ENCODE assay signal across 8 cellular contexts in the genomic region with DNA sequence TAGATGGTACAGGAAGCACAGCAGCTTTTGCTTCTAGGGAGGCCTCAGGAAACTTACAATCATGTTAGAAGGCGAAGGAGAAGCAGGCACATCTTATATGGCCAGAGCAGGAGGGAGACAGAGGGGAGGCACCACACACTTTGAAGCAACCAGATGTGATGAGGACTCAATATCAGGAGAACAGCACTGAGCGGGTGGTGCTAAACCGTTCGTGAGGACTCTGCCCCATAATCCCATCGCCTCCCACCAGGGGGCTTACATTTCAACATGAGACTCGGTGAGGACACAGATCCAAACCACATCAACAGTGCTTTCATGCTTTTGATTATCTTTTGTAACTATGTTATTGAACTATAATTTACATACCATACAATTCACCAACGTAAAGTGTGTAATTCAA. TPM values are rescaled to one million over a fixed set of nuclear protein-coding genes. Genes with fewer than 3 reads are reported as not detected.
DNase-seq lines count a peak whose midpoint lies in the region; ATAC-seq, FAIRE-seq and TF ChIP-seq lines count a peak whose summit lies in the region.

No MANE protein-coding gene starts in this region.

- H3K4me1 Mint-ChIP-seq in activated T-helper 17 cell treated with anti-CD3 and anti-CD28 coated beads, Interleukin-2, amount 50 U/mL, for 72 hours = peaks cover 4% of the 10 kb centered on the region

- H3K36me3 Mint-ChIP-seq in activated T-helper 17 cell treated with anti-CD3 and anti-CD28 coated beads, Interleukin-2, amount 50 U/mL, for 72 hours (ENCODE audit: low read depth) = peaks cover 69% of the 10 kb centered on the region

- ATAC-seq in A549 (peak; percentile 66 to 85; a peak in 5 of 6 replicates), HG03354 (IDR thresholded peaks at IDR 0.05; ENCODE audit: poor library complexity, severe bottlenecking, unreplicated experiment) (peak; percentile 51), GM21717 (IDR thresholded peaks at IDR 0.05; ENCODE audit: unreplicated experiment) (no peak), HG02884 (IDR thresholded peaks at IDR 0.05; ENCODE audit: unreplicated experiment) (no peak)
- ATAC-seq in activated T-helper 17 cell treated with anti-CD3 and anti-CD28 coated beads, Interleukin-2, amount 50 U/mL, for 72 hours (replicated peaks) = no peak

- no peak for TF ChIP-seq EP300 in A549 (IDR thresholded peaks at IDR 0.05)

- WGBS in A549 (ENCODE audit: missing lambda C conversion rate) = 69% methylated on average over 7 of the region's 7 CpGs

- no peak for TF ChIP-seq POLR2A in A549 (IDR thresholded peaks at IDR 0.05; ENCODE audit: low read length)

- no peak overlapping the region for H3K27ac Mint-ChIP-seq in activated T-helper 17 cell treated with anti-CD3 and anti-CD28 coated beads, Interleukin-2, amount 50 U/mL, for 72 hours

- no peak overlapping the region for H3K4me3 ChIP-seq in A549

- no peak for TF ChIP-seq CTCF in A549 (IDR thresholded peaks at IDR 0.05)

- no peaks in the 10 kb centered on the region for H3K4me1 ChIP-seq in A549

- H3K9me3 Mint-ChIP-seq in activated T-helper 17 cell treated with anti-CD3 and anti-CD28 coated beads, Interleukin-2, amount 50 U/mL, for 72 hours = no peaks in the 10 kb centered on the region

- H3K27ac ChIP-seq in A549 = no peak overlapping the region

- H3K9me3 ChIP-seq in A549 = no peaks in the 10 kb centered on the region

- no peak overlapping the region for H3K4me3 Mint-ChIP-seq in activated T-helper 17 cell treated with anti-CD3 and anti-CD28 coated beads, Interleukin-2, amount 50 U/mL, for 72 hours

- POLR2A ChIA-PET in A549 (lab: Yijun Ruan, JAX) = no interaction called here

- no peaks in the 10 kb centered on the region for H3K27me3 Mint-ChIP-seq in activated T-helper 17 cell treated with anti-CD3 and anti-CD28 coated beads, Interleukin-2, amount 50 U/mL, for 72 hours

- DNase-seq in A549 (ENCODE audit: low read depth in 1 of 2, low spot score in 1 of 2) (peak in 1 of 2 experiments; percentile 29), activated T-cell treated with anti-CD3 and anti-CD28 coated beads for 48 hours (ENCODE audit: low read depth) (peak; percentile 21), left kidney (ENCODE audit: low read depth, low spot score) (peak; percentile 26), mucosa of gallbladder (ENCODE audit: low spot score) (no peak)

- FAIRE-seq in A549 (lab: Jason Lieb, UNC) = no peak

- CTCF ChIA-PET in A549 (lab: Yijun Ruan, JAX) = interaction anchor here (0.6 to 1.7 kb wide), 4 partner anchors 9 to 1388 kb away, joined by 3 to 5 read pairs (median 4); no protein-coding TSS in a partner anchor

- no peak for TF ChIP-seq RAD21 in A549 (conservative IDR thresholded peaks at IDR 0.05 in 1 of 2, IDR thresholded peaks at IDR 0.05 in 1 of 2)

- no peak overlapping the region for H3K4me2 ChIP-seq in A549

TF ChIP-seq in A549, 52 proteins besides CTCF, POLR2A, EP300 and RAD21:
- TF ChIP-seq, protein P1, sequence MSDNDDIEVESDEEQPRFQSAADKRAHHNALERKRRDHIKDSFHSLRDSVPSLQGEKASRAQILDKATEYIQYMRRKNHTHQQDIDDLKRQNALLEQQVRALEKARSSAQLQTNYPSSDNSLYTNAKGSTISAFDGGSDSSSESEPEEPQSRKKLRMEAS (IDR thresholded peaks at IDR 0.05) = no peak
- TF ChIP-seq FOXS1 (CRISPR knock-in tag; IDR thresholded peaks at IDR 0.05) (no peak), HDAC2 (IDR thresholded peaks at IDR 0.05) (no peak), SREBF2 (IDR thresholded peaks at IDR 0.05) (no peak), KDM1A (IDR thresholded peaks at IDR 0.05; ENCODE audit: low read depth) (no peak), RNF2 (IDR thresholded peaks at IDR 0.05; ENCODE audit: borderline replicate concordance, low read depth) (no peak), HEYL (CRISPR knock-in tag; IDR thresholded peaks at IDR 0.05) (no peak), PHF8 (IDR thresholded peaks at IDR 0.05; ENCODE audit: borderline replicate concordance, low read depth) (no peak), NFE2L2 (conservative IDR thresholded peaks at IDR 0.05; ENCODE audit: low read length) (no peak), NR3C1 (IDR thresholded peaks at IDR 0.05) (no peak)
- TF ChIP-seq, protein P2, sequence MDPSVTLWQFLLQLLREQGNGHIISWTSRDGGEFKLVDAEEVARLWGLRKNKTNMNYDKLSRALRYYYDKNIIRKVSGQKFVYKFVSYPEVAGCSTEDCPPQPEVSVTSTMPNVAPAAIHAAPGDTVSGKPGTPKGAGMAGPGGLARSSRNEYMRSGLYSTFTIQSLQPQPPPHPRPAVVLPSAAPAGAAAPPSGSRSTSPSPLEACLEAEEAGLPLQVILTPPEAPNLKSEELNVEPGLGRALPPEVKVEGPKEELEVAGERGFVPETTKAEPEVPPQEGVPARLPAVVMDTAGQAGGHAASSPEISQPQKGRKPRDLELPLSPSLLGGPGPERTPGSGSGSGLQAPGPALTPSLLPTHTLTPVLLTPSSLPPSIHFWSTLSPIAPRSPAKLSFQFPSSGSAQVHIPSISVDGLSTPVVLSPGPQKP (IDR thresholded peaks at IDR 0.05; ENCODE audit: low read depth, low read length) = no peak
TF ChIP-seq in A549: peak in this region for 0.

RNA-seq across cellular contexts. Expression of a gene that starts 7.6 kb away (rescaled TPM):
- polyA plus RNA-seq in A549 (2011; rRNA removed) (16.0 and 20.9 TPM in 2 replicates), A549 (2017; fragmentation: RNase III; extraction: RNeasy Plus Mini Kit Qiagen cat#74134 plus additional on column Dnase treatment) (13.9 to 17.0 TPM (median 16.6 TPM) in 3 replicates)
- polyA plus RNA-seq in A549 (2012; cell fraction: cytosol; rRNA removed) = 16.1 and 18.0 TPM in 2 replicates
- 57.4 and 74.7 TPM in 2 replicates for polyA plus RNA-seq in A549 (2012; cell fraction: nucleus; rRNA removed)
- polyA minus RNA-seq in A549 (2011; rRNA and poly(A)+ RNA removed) = 19.1 and 22.5 TPM in 2 replicates
- 10 to 100 TPM in 1 of 2 donors, 1 to 10 TPM in 1; 6.6 to 11.1 TPM for total RNA-seq in activated T-helper 17 cell treated with anti-CD3 and anti-CD28 coated beads, Interleukin-2, amount 50 U/mL, for 72 hours
- 20.2 TPM for total RNA-seq in mucosa of gallbladder

RNA-seq across cellular contexts. Expression of a gene that starts 31.2 kb away (rescaled TPM):
- polyA plus RNA-seq in A549 (2011; rRNA removed) = 70.3 and 77.1 TPM in 2 replicates
- 23.1 and 25.0 TPM in 2 replicates for polyA plus RNA-seq in A549 (2012; cell fraction: cytosol; rRNA removed)
- 40.0 and 57.2 TPM in 2 replicates for polyA plus RNA-seq in A549 (2012; cell fraction: nucleus; rRNA removed)
- polyA plus RNA-seq in A549 (2017; fragmentation: RNase III; extraction: RNeasy Plus Mini Kit Qiagen cat#74134 plus additional on column Dnase treatment) = 37.4 to 40.7 TPM (median 39.9 TPM) in 3 replicates
- polyA minus RNA-seq in A549 (2011; rRNA and poly(A)+ RNA removed) = 61.0 and 71.2 TPM in 2 replicates
- 10 to 100 TPM; 37.9 to 46.9 TPM for total RNA-seq in activated T-helper 17 cell treated with anti-CD3 and anti-CD28 coated beads, Interleukin-2, amount 50 U/mL, for 72 hours
- total RNA-seq in mucosa of gallbladder = 31.8 TPM

RNA-seq across cellular contexts. Expression of a gene that starts 44.9 kb away (rescaled TPM):
- polyA plus RNA-seq in A549 (2011; rRNA removed) (0.86 and 0.89 TPM in 2 replicates), A549 (2017; fragmentation: RNase III; extraction: RNeasy Plus Mini Kit Qiagen cat#74134 plus additional on column Dnase treatment) (1.6 to 2.6 TPM (median 2.3 TPM) in 3 replicates)
- polyA plus RNA-seq in A549 (2012; cell fraction: cytosol; rRNA removed) = 1.6 and 2.9 TPM in 2 replicates
- polyA plus RNA-seq in A549 (2012; cell fraction: nucleus; rRNA removed) = 3.1 and 5.0 TPM in 2 replicates
- polyA minus RNA-seq in A549 (2011; rRNA and poly(A)+ RNA removed) = 0.41 and 0.44 TPM in 2 replicates
- 10 to 100 TPM in 1 of 2 donors, 1 to 10 TPM in 1; 7.1 to 32.6 TPM for total RNA-seq in activated T-helper 17 cell treated with anti-CD3 and anti-CD28 coated beads, Interleukin-2, amount 50 U/mL, for 72 hours
- 8.9 TPM for total RNA-seq in mucosa of gallbladder

Comparison
In these comparisons a context has a peak if more than half of its experiments do, and no peak if none do; other contexts are left out.
1. ATAC-seq: peak in A549 (2 of 2) and HG03354 (single experiment); none in activated T-helper 17 cell treated with anti-CD3 and anti-CD28 coated beads, Interleukin-2, amount 50 U/mL, for 72 hours (single experiment), GM21717 (single experiment) and HG02884 (single experiment).